ENCODE assay signal across 14 cellular contexts in the genomic region with DNA sequence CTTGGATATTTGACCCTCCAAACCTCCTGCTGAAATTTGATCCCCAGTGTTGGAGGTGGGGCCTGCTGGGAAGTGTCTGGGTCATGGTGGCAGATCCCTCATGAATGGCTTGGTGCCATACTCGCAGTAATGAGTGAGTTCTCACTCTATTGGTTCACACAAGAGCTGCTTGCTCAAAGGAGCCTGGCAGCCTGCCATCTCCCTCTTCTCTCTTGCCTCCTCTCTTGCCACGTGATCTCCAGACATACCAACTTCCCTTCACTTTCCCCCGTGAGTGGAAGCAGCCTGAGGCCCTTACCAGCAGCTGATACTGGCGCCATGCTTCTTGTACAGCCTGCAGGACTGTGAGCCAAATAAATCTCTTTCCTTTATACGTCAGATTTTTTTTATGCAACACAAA.
DNase-seq lines count a peak whose midpoint lies in the region; ATAC-seq and TF ChIP-seq lines count a peak whose summit lies in the region.
"Had no signal": no experiment of that assay in that cellular context is flagged by ENCODE, and none has a peak within 500 bp of the region (broad histone marks: within the 10 kb centered on the region; RNA-seq: fewer than 3 reads in every experiment).

No MANE protein-coding gene starts in this region.

- no peak for ATAC-seq in HG03135 (IDR thresholded peaks at IDR 0.05; ENCODE audit: unreplicated experiment)
- ATAC-seq in HG03108 (IDR thresholded peaks at IDR 0.05; ENCODE audit: unreplicated experiment), result no peak
- ATAC-seq: left lobe of liver; stimulated activated naive B cell treated with anti-CD40 and anti-IgM and Interleukin-4, amounts not matched to agents 10 μg/mL and 1 μg/mL and 100 μg/mL, for 72 hours; T-cell had no signal

- H3F3A ChIP-seq in GM23248 (ENCODE audit: insufficient read depth), result no peaks in the 10 kb centered on the region

- in situ Hi-C loops in GM23248 (cut with MboI), result loop anchor here (25.0 kb wide), 2 partner anchors 513 to 988 kb away; partner anchors contain the start of gene ZNF521

- no peaks in the 10 kb centered on the region for H3K36me3 ChIP-seq in GM23248 (ENCODE audit: low read depth)

- WGBS in GM23248 (ENCODE audit: low coverage in 1 of 2, low lambda C conversion rate in 2 of 2, missing lambda C conversion rate in 2 of 2), 2 experiments, result 34 to 36% methylated on average over 5 of the region's 5 CpGs

- no peaks in the 10 kb centered on the region for H4K20me1 ChIP-seq in GM23248 (ENCODE audit: insufficient read depth)

- no peak overlapping the region for H3K27ac ChIP-seq in GM23248

- peaks cover 7% of the 10 kb centered on the region; the same call in 1 of the 2 replicates for H3K27me3 ChIP-seq in GM23248 (replicated peaks; ENCODE audit: insufficient read depth)

- H2AFZ ChIP-seq in GM23248, result no peak overlapping the region

- no peak for TF ChIP-seq CTCF in HFF-Myc (IDR thresholded peaks at IDR 0.05; ENCODE audit: low read depth, low read length, missing control alignments)

- peak; percentile 53 for DNase-seq in DMS53 treated with DMSO at 0.1 percent for 48 hours (lab: John Stamatoyannopoulos, UW; ENCODE audit: unreplicated experiment)
- peak; percentile 39 for DNase-seq in HFF-Myc (ENCODE audit: extremely low read depth, low read depth)
- peak; percentile 96 for DNase-seq in NCI-H748 (lab: John Stamatoyannopoulos, UW; ENCODE audit: unreplicated experiment)
- DNase-seq in glomerular visceral epithelial cell (ENCODE audit: extremely low spot score), result peak; percentile 5
- no peak for DNase-seq in MV-4-11 (lab: John Stamatoyannopoulos, UW)
- no peak for DNase-seq in GM23248
- DNase-seq: activated naive CD4-positive, alpha-beta T cell treated with anti-CD3 and anti-CD28 coated beads, Interleukin-2, amount 10 ng/mL, durations not matched to agents 7 days and 5 days; aorta; foreskin melanocyte; stimulated activated naive B cell treated with anti-CD40 and anti-IgM and Interleukin-4, amounts not matched to agents 10 μg/mL and 1 μg/mL and 100 μg/mL, for 72 hours; T-cell had no signal

- no peak overlapping the region for H3K4me3 ChIP-seq in HFF-Myc (replicated peaks; ENCODE audit: low read depth, low read length)
- H3K4me3 ChIP-seq in GM23248, result no peak overlapping the region

- H3K4me1 ChIP-seq in GM23248 (ENCODE audit: insufficient read depth), result no peaks in the 10 kb centered on the region

- no peaks in the 10 kb centered on the region for H3K9me3 ChIP-seq in GM23248 (ENCODE audit: low read depth)

- no peak overlapping the region for H3K9ac ChIP-seq in GM23248

- no peaks in the 10 kb centered on the region for H3K79me2 ChIP-seq in GM23248 (ENCODE audit: insufficient read depth)

- no peak overlapping the region for H3K4me2 ChIP-seq in GM23248 (ENCODE audit: unreplicated experiment)

- H3K9me2 ChIP-seq in GM23248 (ENCODE audit: insufficient read depth), result no peaks in the 10 kb centered on the region

Comparison
In these comparisons a context has a peak if more than half of its experiments do, and no peak if none do; other contexts are left out.
1. DNase-seq: peak in DMS53 treated with DMSO at 0.1 percent for 48 hours (single experiment), HFF-Myc (single experiment), NCI-H748 (single experiment) and glomerular visceral epithelial cell (single experiment); none in MV-4-11 (single experiment) and GM23248 (single experiment).